In the genomic region with DNA sequence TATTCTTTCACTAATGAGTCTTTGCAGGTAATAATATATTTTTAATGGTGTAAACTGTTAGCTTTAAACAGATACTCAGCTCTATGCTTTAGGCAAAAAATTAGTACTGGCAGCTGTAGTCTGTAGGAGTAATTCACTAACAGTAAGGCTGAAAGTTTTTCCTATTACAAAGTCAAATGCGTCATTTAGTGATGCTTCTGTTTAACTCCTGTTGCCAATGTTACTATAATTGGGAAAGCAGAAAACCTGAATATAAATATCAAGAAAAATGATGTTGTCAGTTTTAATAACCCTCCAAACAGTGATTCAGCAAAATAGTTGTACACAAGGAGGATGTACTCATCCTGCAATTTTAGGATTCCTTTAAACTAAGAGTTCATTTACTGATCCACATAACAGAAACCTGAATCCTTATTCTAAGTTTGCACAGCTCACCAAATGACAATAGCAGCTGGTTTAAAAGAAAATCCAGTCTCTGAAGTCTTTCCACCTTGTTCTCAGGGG, we compare ENCODE assay signal across 1 cellular context.
TF ChIP-seq lines count a peak whose summit lies in the region.

No MANE protein-coding gene starts in this region.

TF ChIP-seq in HCT116, 20 proteins besides CTCF, POLR2A, EP300 and RAD21 (continued from another document):
- TF ChIP-seq, protein P1, sequence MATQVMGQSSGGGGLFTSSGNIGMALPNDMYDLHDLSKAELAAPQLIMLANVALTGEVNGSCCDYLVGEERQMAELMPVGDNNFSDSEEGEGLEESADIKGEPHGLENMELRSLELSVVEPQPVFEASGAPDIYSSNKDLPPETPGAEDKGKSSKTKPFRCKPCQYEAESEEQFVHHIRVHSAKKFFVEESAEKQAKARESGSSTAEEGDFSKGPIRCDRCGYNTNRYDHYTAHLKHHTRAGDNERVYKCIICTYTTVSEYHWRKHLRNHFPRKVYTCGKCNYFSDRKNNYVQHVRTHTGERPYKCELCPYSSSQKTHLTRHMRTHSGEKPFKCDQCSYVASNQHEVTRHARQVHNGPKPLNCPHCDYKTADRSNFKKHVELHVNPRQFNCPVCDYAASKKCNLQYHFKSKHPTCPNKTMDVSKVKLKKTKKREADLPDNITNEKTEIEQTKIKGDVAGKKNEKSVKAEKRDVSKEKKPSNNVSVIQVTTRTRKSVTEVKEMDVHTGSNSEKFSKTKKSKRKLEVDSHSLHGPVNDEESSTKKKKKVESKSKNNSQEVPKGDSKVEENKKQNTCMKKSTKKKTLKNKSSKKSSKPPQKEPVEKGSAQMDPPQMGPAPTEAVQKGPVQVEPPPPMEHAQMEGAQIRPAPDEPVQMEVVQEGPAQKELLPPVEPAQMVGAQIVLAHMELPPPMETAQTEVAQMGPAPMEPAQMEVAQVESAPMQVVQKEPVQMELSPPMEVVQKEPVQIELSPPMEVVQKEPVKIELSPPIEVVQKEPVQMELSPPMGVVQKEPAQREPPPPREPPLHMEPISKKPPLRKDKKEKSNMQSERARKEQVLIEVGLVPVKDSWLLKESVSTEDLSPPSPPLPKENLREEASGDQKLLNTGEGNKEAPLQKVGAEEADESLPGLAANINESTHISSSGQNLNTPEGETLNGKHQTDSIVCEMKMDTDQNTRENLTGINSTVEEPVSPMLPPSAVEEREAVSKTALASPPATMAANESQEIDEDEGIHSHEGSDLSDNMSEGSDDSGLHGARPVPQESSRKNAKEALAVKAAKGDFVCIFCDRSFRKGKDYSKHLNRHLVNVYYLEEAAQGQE (IDR thresholded peaks at IDR 0.05; ENCODE audit: low read depth) = no peak
- no peak for TF ChIP-seq TCF7L2 (IDR thresholded peaks at IDR 0.05; ENCODE audit: borderline replicate concordance, extremely low read depth, insufficient read depth, insufficient read length)
- no peak for TF ChIP-seq CBX3 (IDR thresholded peaks at IDR 0.05; ENCODE audit: low read depth)
- no peak for TF ChIP-seq ELF1 (IDR thresholded peaks at IDR 0.05; ENCODE audit: borderline replicate concordance, low read depth)
- no peak for TF ChIP-seq ZNF274 (IDR thresholded peaks at IDR 0.05; ENCODE audit: low read depth, low read length)
- no peak for TF ChIP-seq YY1 (IDR thresholded peaks at IDR 0.05; ENCODE audit: extremely low read depth, insufficient replicate concordance, low read depth, low read length)
- TF ChIP-seq FOSL1 (IDR thresholded peaks at IDR 0.05; ENCODE audit: low read depth) = no peak
